ENCODE assay signal across 12 cellular contexts in the genomic region with DNA sequence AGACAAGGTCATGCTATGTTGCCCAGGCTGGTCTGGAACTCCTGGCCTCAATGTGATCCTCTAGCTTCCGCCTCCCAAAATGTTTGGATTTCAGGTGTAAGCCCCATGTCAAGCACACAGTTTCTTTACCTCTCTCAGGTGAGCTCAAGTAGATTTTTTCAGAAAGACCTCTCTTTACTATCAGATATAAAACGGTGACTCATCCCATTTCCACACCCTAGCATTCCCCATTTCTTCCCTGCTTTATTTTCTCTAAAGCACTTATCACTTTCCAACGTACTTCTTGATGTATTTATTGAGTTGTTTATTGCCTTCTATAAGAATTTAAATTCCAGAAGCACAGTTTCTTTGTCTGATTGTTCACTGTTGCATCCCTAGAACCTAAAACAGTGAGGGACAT.
"Had no signal": no experiment of that assay in that cellular context is flagged by ENCODE, and none has a peak within 500 bp of the region (broad histone marks: within the 10 kb centered on the region; RNA-seq: fewer than 3 reads in every experiment).

No MANE protein-coding gene starts in this region.

- H3K27ac Mint-ChIP-seq: activated CD4-positive, alpha-beta T cell treated with anti-CD3 and anti-CD28 coated beads, Interleukin-2, amount 10 ng/mL, durations not matched to agents 7 days and 5 days; activated naive CD4-positive, alpha-beta T cell treated with anti-CD3 and anti-CD28 coated beads, Interleukin-2, amount 10 ng/mL, durations not matched to agents 7 days and 5 days; T-helper 1 cell treated with Interleukin-12 subunit alpha and Interleukin-12 subunit beta and Interleukin-4 antibody, amounts not matched to agents 30 μg/mL and 1 μg/mL, for 36 hours had no signal

- ATAC-seq: left lobe of liver; stimulated activated naive CD8-positive, alpha-beta T cell treated with anti-CD3 and anti-CD28 coated beads, Interleukin-15, Interleukin-2, amounts not matched to agents 100 U/mL and 50 U/mL, for 24 hours had no signal

- H3K27me3 ChIP-seq: esophagus squamous epithelium, sigmoid colon had no signal

- H3K9me3 Mint-ChIP-seq: activated B cell treated with CpG ODN at 0.5 μM for 24 hours; activated CD4-positive, alpha-beta T cell treated with anti-CD3 and anti-CD28 coated beads, Interleukin-2, amount 10 ng/mL, durations not matched to agents 7 days and 5 days; activated naive CD4-positive, alpha-beta T cell treated with anti-CD3 and anti-CD28 coated beads, Interleukin-2, amount 10 ng/mL, durations not matched to agents 7 days and 5 days; activated T-helper 2 cell treated with anti-CD3 and anti-CD28 coated beads, Interferon-gamma antibody, Interleukin-2, Interleukin-4, amounts not matched to agents 10 μg/mL and 5 μg/mL and 100 μg/mL, durations not matched to agents 14 hours and 24 hours and 36 hours; T-helper 1 cell treated with Interleukin-12 subunit alpha and Interleukin-12 subunit beta and Interleukin-4 antibody, amounts not matched to agents 30 μg/mL and 1 μg/mL, for 36 hours had no signal

- H3K27ac ChIP-seq: esophagus squamous epithelium, sigmoid colon had no signal

- H3K4me3 ChIP-seq: esophagus squamous epithelium, sigmoid colon had no signal

- H3K9me3 ChIP-seq: esophagus squamous epithelium, sigmoid colon had no signal

- FAIRE-seq: endometrium had no signal

- H3K4me3 Mint-ChIP-seq: activated B cell treated with CpG ODN at 0.5 μM for 24 hours; activated CD4-positive, alpha-beta T cell treated with anti-CD3 and anti-CD28 coated beads, Interleukin-2, amount 10 ng/mL, durations not matched to agents 7 days and 5 days; activated naive CD4-positive, alpha-beta T cell treated with anti-CD3 and anti-CD28 coated beads, Interleukin-2, amount 10 ng/mL, durations not matched to agents 7 days and 5 days; T-helper 1 cell treated with Interleukin-12 subunit alpha and Interleukin-12 subunit beta and Interleukin-4 antibody, amounts not matched to agents 30 μg/mL and 1 μg/mL, for 36 hours had no signal

- H3K27me3 Mint-ChIP-seq: activated B cell treated with CpG ODN at 0.5 μM for 24 hours; activated CD4-positive, alpha-beta T cell treated with anti-CD3 and anti-CD28 coated beads, Interleukin-2, amount 10 ng/mL, durations not matched to agents 7 days and 5 days had no signal

- DNase-seq: activated B cell treated with CpG ODN at 0.5 μM for 24 hours; activated CD4-positive, alpha-beta T cell treated with anti-CD3 and anti-CD28 coated beads, Interleukin-2, amount 10 ng/mL, durations not matched to agents 7 days and 5 days; activated naive CD4-positive, alpha-beta T cell treated with anti-CD3 and anti-CD28 coated beads, Interleukin-2, amount 10 ng/mL, durations not matched to agents 7 days and 5 days; amygdala; esophagus squamous epithelium; sigmoid colon; stimulated activated CD4-positive, alpha-beta T cell treated with anti-CD3 and anti-CD28 coated beads, Interleukin-12 subunit alpha, Interleukin-12 subunit beta, amount 100 ng/mL, for 4 hours; stimulated activated naive CD8-positive, alpha-beta T cell treated with anti-CD3 and anti-CD28 coated beads, Interleukin-15, Interleukin-2, amounts not matched to agents 100 U/mL and 50 U/mL, for 24 hours had no signal
